10 cellular contexts compared by ENCODE assay signal in genomic region chr4:2135083-2135482, GRCh38.
A peak's percentile ranks its signal among the peaks of the same experiment; 100 is the strongest.
DNase-seq lines count a peak whose midpoint lies in the region; ATAC-seq and TF ChIP-seq lines count a peak whose summit lies in the region.
"Had no signal": no experiment of that assay in that cellular context is flagged by ENCODE, and none has a peak within 500 bp of the region (broad histone marks: within the 10 kb centered on the region; RNA-seq: fewer than 3 reads in every experiment).

No MANE protein-coding gene starts in this region.

- no peak overlapping the region for H2AFZ ChIP-seq in mammary epithelial cell (ENCODE audit: low read depth, low read length)

- no peaks in the 10 kb centered on the region for H3K36me3 ChIP-seq in mammary epithelial cell (ENCODE audit: insufficient read depth, low read length)
- H3K36me3 ChIP-seq: right lobe of liver had no signal

- H3K4me1 Mint-ChIP-seq in MCF 10A (ENCODE audit: insufficient read depth, unreplicated experiment) = no peaks in the 10 kb centered on the region
- peaks cover 27% of the 10 kb centered on the region for H3K4me1 Mint-ChIP-seq in stimulated activated naive CD8-positive, alpha-beta T cell treated with anti-CD3 and anti-CD28 coated beads, Interleukin-15, amount 100 ng/mL, for 72 hours

- peak; percentile 21 for DNase-seq in MCF 10A (ENCODE audit: unreplicated experiment)
- no peak for DNase-seq in mammary epithelial cell
- peak; percentile 42 for DNase-seq in NOMO-1 treated with DMSO at 0.1 percent for 48 hours (lab: John Stamatoyannopoulos, UW; ENCODE audit: unreplicated experiment)
- peak; percentile 66 for DNase-seq in dermis blood vessel endothelial cell
- DNase-seq in stimulated activated naive CD8-positive, alpha-beta T cell treated with anti-CD3 and anti-CD28 coated beads, Interleukin-15, amount 100 ng/mL, for 72 hours = peak; percentile 24 to 48
- DNase-seq in Right ventricle myocardium inferior (ENCODE audit: missing footprints) = no peak
- DNase-seq in T1000 (lab: John Stamatoyannopoulos, UW) = no peak
- DNase-seq: right lobe of liver had no signal

- peaks cover 5% of the 10 kb centered on the region for H3K36me3 Mint-ChIP-seq in MCF 10A (ENCODE audit: insufficient read depth, unreplicated experiment)

- H3K4me2 ChIP-seq in mammary epithelial cell (ENCODE audit: insufficient read depth, low read depth, low read length) = no peak overlapping the region

- no peaks in the 10 kb centered on the region for H4K20me1 ChIP-seq in mammary epithelial cell (ENCODE audit: insufficient read depth, low read length)

- H3K79me2 ChIP-seq in mammary epithelial cell (ENCODE audit: insufficient read depth, low read length) = no peaks in the 10 kb centered on the region

- no peak overlapping the region for H3K27ac Mint-ChIP-seq in MCF 10A (ENCODE audit: low read depth, unreplicated experiment)
- no peak overlapping the region for H3K27ac Mint-ChIP-seq in stimulated activated naive CD8-positive, alpha-beta T cell treated with anti-CD3 and anti-CD28 coated beads, Interleukin-15, amount 100 ng/mL, for 72 hours

- H3K9ac ChIP-seq in mammary epithelial cell (ENCODE audit: insufficient read depth, low read length) = no peak overlapping the region

- dilution Hi-C loops in mammary epithelial cell (cut with HindIII; ENCODE audit: low sequenced_read_pairs) = loop anchor here (5.0 kb wide), 2 partner anchors 42 to 103 kb away; no protein-coding TSS in a partner anchor

- CTCF ChIA-PET in MCF 10A (lab: Yijun Ruan, JAX) = no interaction called here
- CTCF ChIA-PET in mammary epithelial cell (lab: Charles Lee; ENCODE audit: low non-redundant PET) = no interaction called here

- intact Hi-C loops in MCF 10A (cut with micrococcal nuclease) (no loop called here), mammary epithelial cell (cut with micrococcal nuclease) (no loop called here), Right ventricle myocardium inferior (cut with DNase I) (no loop called here)

- H3K9me3 Mint-ChIP-seq in MCF 10A (ENCODE audit: unreplicated experiment) = peaks cover 22% of the 10 kb centered on the region
- H3K9me3 Mint-ChIP-seq in stimulated activated naive CD8-positive, alpha-beta T cell treated with anti-CD3 and anti-CD28 coated beads, Interleukin-15, amount 100 ng/mL, for 72 hours = peaks cover 12 to 22% of the 10 kb centered on the region in 2 donors

- in situ Hi-C loops in mammary epithelial cell (cut with MboI; ENCODE audit: low sequenced_read_pairs in 2 of 2) = no loop called here

- BruUV-seq in MCF 10A (replicated peaks; lab: Mats Ljungman, UMichigan) (no TSS peak), mammary epithelial cell (replicated peaks; lab: Mats Ljungman, UMichigan) (no TSS peak)

- H3K9me3 ChIP-seq in mammary epithelial cell (replicated peaks; ENCODE audit: insufficient read depth, low read length) = peaks cover 11% of the 10 kb centered on the region
- H3K9me3 ChIP-seq: right lobe of liver had no signal

- H3K4me3 ChIP-seq in mammary epithelial cell (replicated peaks in 1 of 3; ENCODE audit: insufficient read depth in 1 of 3, low read depth in 2 of 3, low read length in 3 of 3) = no peak overlapping the region
- H3K4me3 ChIP-seq: body of pancreas, right lobe of liver had no signal

- POLR2A ChIA-PET in MCF 10A (lab: Yijun Ruan, JAX) = no interaction called here

- H3K27ac ChIP-seq in mammary epithelial cell (ENCODE audit: insufficient read depth, low read depth, low read length) = no peak overlapping the region
- H3K27ac ChIP-seq: body of pancreas, right lobe of liver had no signal

- TF ChIP-seq CTCF in MCF 10A (IDR thresholded peaks at IDR 0.05; ENCODE audit: unreplicated experiment) (no peak), mammary epithelial cell (conservative IDR thresholded peaks at IDR 0.05 in 1 of 2, IDR thresholded peaks at IDR 0.05 in 1 of 2; ENCODE audit: extremely low read depth in 1 of 2, insufficient read depth in 1 of 2, low read depth in 1 of 2, low read length in 2 of 2) (no peak)

- no peak overlapping the region for H3K4me3 Mint-ChIP-seq in MCF 10A (ENCODE audit: unreplicated experiment)
- peak overlapping the region; percentile 2 to 23 for H3K4me3 Mint-ChIP-seq in stimulated activated naive CD8-positive, alpha-beta T cell treated with anti-CD3 and anti-CD28 coated beads, Interleukin-15, amount 100 ng/mL, for 72 hours

- H3K4me1 ChIP-seq in mammary epithelial cell (ENCODE audit: insufficient read depth, low read length) = no peaks in the 10 kb centered on the region
- H3K4me1 ChIP-seq: right lobe of liver had no signal

- no peaks in the 10 kb centered on the region for H3K27me3 Mint-ChIP-seq in MCF 10A (ENCODE audit: insufficient read depth, unreplicated experiment)
- no peaks in the 10 kb centered on the region for H3K27me3 Mint-ChIP-seq in stimulated activated naive CD8-positive, alpha-beta T cell treated with anti-CD3 and anti-CD28 coated beads, Interleukin-15, amount 100 ng/mL, for 72 hours

- 85% methylated on average over 8 of the region's 8 CpGs for WGBS in mammary epithelial cell (ENCODE audit: low coverage, missing lambda C conversion rate)

- no peaks in the 10 kb centered on the region for H3K27me3 ChIP-seq in mammary epithelial cell (ENCODE audit: insufficient read depth, low read length)
- H3K27me3 ChIP-seq: body of pancreas, right lobe of liver had no signal

- peak; percentile 91 for ATAC-seq in stimulated activated naive CD8-positive, alpha-beta T cell treated with anti-CD3 and anti-CD28 coated beads, Interleukin-15, amount 100 ng/mL, for 72 hours
- no peak for ATAC-seq in Right ventricle myocardium inferior
- no peak for ATAC-seq in HG02759 (IDR thresholded peaks at IDR 0.05; ENCODE audit: unreplicated experiment)
- ATAC-seq: body of pancreas had no signal

Comparison
In these comparisons a context has a peak if more than half of its experiments do, and no peak if none do; other contexts are left out.
1. DNase-seq: peak in MCF 10A (single experiment), NOMO-1 treated with DMSO at 0.1 percent for 48 hours (single experiment), dermis blood vessel endothelial cell (single experiment) and stimulated activated naive CD8-positive, alpha-beta T cell treated with anti-CD3 and anti-CD28 coated beads, Interleukin-15, amount 100 ng/mL, for 72 hours (2 of 2); none in mammary epithelial cell (single experiment), Right ventricle myocardium inferior (single experiment) and T1000 (single experiment).